In the genomic region with DNA sequence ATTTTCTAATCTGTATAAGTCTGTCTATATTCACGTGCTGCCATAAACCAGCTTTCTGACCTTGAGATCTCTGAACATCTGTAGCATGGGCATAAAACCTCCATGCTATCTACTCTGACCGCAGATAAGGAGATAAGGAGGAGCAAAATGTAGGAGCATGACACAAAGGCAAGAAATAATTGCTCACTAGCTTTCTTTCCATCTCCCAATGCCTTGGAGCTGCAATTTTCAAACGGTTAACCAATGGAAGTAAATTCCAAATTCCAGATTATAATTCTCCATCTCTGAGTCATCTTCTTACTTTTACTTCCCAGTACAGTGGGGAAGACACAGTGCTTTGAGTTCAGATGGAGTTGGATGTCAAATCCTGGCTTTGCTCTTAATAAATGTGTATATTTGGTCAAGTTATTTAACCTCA, we compare ENCODE assay signal across 1 cellular context.
TF ChIP-seq lines count a peak whose summit lies in the region.

No MANE protein-coding gene starts in this region.

TF ChIP-seq in K562, 482 proteins besides CTCF, POLR2A, EP300 and RAD21 (continued from another document and continues in another):
- TF ChIP-seq, protein P1, sequence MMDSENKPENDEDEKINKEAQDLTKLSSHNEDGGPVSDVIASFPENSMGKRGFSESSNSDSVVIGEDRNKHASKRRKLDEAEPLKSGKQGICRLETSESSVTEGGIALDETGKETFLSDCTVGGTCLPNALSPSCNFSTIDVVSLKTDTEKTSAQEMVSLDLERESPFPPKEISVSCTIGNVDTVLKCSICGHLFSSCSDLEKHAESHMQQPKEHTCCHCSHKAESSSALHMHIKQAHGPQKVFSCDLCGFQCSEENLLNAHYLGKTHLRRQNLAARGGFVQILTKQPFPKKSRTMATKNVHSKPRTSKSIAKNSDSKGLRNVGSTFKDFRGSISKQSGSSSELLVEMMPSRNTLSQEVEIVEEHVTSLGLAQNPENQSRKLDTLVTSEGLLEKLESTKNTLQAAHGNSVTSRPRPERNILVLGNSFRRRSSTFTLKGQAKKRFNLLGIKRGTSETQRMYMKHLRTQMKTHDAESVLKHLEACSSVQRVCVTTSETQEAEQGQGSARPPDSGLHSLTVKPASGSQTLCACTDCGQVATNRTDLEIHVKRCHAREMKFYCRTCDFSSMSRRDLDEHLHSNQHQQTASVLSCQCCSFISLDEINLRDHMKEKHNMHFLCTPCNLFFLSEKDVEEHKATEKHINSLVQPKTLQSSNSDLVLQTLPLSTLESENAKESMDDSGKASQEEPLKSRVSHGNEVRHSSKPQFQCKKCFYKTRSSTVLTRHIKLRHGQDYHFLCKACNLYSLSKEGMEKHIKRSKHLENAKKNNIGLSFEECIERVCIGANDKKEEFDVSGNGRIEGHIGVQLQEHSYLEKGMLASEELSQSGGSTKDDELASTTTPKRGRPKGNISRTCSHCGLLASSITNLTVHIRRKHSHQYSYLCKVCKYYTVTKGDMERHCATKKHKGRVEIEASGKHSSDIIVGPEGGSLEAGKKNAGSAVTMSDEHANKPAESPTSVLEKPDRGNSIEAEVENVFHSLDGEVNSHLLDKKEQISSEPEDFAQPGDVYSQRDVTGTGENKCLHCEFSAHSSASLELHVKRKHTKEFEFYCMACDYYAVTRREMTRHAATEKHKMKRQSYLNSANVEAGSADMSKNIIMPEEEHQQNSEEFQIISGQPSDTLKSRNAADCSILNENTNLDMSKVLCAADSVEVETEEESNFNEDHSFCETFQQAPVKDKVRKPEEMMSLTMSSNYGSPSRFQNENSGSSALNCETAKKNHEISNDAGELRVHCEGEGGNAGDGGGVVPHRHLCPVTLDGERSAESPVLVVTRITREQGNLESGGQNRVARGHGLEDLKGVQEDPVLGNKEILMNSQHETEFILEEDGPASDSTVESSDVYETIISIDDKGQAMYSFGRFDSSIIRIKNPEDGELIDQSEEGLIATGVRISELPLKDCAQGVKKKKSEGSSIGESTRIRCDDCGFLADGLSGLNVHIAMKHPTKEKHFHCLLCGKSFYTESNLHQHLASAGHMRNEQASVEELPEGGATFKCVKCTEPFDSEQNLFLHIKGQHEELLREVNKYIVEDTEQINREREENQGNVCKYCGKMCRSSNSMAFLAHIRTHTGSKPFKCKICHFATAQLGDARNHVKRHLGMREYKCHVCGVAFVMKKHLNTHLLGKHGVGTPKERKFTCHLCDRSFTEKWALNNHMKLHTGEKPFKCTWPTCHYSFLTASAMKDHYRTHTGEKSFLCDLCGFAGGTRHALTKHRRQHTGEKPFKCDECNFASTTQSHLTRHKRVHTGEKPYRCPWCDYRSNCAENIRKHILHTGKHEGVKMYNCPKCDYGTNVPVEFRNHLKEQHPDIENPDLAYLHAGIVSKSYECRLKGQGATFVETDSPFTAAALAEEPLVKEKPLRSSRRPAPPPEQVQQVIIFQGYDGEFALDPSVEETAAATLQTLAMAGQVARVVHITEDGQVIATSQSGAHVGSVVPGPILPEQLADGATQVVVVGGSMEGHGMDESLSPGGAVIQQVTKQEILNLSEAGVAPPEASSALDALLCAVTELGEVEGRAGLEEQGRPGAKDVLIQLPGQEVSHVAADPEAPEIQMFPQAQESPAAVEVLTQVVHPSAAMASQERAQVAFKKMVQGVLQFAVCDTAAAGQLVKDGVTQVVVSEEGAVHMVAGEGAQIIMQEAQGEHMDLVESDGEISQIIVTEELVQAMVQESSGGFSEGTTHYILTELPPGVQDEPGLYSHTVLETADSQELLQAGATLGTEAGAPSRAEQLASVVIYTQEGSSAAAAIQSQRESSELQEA (IDR thresholded peaks at IDR 0.05; ENCODE audit: low read depth): no peak
- peak; percentile 72 for TF ChIP-seq ADNP (tag; IDR thresholded peaks at IDR 0.05)
- TF ChIP-seq, protein P2, sequence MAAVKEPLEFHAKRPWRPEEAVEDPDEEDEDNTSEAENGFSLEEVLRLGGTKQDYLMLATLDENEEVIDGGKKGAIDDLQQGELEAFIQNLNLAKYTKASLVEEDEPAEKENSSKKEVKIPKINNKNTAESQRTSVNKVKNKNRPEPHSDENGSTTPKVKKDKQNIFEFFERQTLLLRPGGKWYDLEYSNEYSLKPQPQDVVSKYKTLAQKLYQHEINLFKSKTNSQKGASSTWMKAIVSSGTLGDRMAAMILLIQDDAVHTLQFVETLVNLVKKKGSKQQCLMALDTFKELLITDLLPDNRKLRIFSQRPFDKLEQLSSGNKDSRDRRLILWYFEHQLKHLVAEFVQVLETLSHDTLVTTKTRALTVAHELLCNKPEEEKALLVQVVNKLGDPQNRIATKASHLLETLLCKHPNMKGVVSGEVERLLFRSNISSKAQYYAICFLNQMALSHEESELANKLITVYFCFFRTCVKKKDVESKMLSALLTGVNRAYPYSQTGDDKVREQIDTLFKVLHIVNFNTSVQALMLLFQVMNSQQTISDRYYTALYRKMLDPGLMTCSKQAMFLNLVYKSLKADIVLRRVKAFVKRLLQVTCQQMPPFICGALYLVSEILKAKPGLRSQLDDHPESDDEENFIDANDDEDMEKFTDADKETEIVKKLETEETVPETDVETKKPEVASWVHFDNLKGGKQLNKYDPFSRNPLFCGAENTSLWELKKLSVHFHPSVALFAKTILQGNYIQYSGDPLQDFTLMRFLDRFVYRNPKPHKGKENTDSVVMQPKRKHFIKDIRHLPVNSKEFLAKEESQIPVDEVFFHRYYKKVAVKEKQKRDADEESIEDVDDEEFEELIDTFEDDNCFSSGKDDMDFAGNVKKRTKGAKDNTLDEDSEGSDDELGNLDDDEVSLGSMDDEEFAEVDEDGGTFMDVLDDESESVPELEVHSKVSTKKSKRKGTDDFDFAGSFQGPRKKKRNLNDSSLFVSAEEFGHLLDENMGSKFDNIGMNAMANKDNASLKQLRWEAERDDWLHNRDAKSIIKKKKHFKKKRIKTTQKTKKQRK (IDR thresholded peaks at IDR 0.05; ENCODE audit: borderline replicate concordance, low read depth, low read length): no peak
- no peak for TF ChIP-seq PHF8 (IDR thresholded peaks at IDR 0.05; ENCODE audit: borderline replicate concordance, low read length)
- TF ChIP-seq PYGO2 (tag; IDR thresholded peaks at IDR 0.05): no peak
- peak; percentile 13 for TF ChIP-seq POLR2B (IDR thresholded peaks at IDR 0.05; ENCODE audit: low read depth, partially characterized antibody)
- no peak for TF ChIP-seq TOE1 (IDR thresholded peaks at IDR 0.05; ENCODE audit: borderline replicate concordance)
- no peak for TF ChIP-seq TOE1 (CRISPR knock-in tag; IDR thresholded peaks at IDR 0.05; ENCODE audit: borderline replicate concordance, low read depth)
- TF ChIP-seq STAT5B (CRISPR knock-in tag; IDR thresholded peaks at IDR 0.05): no peak
- TF ChIP-seq, protein P3, sequence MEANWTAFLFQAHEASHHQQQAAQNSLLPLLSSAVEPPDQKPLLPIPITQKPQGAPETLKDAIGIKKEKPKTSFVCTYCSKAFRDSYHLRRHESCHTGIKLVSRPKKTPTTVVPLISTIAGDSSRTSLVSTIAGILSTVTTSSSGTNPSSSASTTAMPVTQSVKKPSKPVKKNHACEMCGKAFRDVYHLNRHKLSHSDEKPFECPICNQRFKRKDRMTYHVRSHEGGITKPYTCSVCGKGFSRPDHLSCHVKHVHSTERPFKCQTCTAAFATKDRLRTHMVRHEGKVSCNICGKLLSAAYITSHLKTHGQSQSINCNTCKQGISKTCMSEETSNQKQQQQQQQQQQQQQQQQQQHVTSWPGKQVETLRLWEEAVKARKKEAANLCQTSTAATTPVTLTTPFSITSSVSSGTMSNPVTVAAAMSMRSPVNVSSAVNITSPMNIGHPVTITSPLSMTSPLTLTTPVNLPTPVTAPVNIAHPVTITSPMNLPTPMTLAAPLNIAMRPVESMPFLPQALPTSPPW (CRISPR knock-in tag; IDR thresholded peaks at IDR 0.05): no peak
- no peak for TF ChIP-seq CHD4 (IDR thresholded peaks at IDR 0.05; ENCODE audit: insufficient read depth, insufficient replicate concordance, low read depth, low read length, poor library complexity, severe bottlenecking)
- TF ChIP-seq, protein P4, sequence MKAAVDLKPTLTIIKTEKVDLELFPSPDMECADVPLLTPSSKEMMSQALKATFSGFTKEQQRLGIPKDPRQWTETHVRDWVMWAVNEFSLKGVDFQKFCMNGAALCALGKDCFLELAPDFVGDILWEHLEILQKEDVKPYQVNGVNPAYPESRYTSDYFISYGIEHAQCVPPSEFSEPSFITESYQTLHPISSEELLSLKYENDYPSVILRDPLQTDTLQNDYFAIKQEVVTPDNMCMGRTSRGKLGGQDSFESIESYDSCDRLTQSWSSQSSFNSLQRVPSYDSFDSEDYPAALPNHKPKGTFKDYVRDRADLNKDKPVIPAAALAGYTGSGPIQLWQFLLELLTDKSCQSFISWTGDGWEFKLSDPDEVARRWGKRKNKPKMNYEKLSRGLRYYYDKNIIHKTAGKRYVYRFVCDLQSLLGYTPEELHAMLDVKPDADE (conservative IDR thresholded peaks at IDR 0.05; ENCODE audit: control insufficient read depth, low read depth, low read length): no peak
- TF ChIP-seq HDGF (IDR thresholded peaks at IDR 0.05): no peak
- TF ChIP-seq, protein P5, sequence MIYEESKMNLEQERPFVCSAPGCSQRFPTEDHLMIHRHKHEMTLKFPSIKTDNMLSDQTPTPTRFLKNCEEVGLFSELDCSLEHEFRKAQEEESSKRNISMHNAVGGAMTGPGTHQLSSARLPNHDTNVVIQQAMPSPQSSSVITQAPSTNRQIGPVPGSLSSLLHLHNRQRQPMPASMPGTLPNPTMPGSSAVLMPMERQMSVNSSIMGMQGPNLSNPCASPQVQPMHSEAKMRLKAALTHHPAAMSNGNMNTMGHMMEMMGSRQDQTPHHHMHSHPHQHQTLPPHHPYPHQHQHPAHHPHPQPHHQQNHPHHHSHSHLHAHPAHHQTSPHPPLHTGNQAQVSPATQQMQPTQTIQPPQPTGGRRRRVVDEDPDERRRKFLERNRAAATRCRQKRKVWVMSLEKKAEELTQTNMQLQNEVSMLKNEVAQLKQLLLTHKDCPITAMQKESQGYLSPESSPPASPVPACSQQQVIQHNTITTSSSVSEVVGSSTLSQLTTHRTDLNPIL (CRISPR knock-in tag; IDR thresholded peaks at IDR 0.05): no peak
- no peak for TF ChIP-seq ZNF197 (CRISPR knock-in tag; IDR thresholded peaks at IDR 0.05; ENCODE audit: low read depth)
- TF ChIP-seq, protein P6, sequence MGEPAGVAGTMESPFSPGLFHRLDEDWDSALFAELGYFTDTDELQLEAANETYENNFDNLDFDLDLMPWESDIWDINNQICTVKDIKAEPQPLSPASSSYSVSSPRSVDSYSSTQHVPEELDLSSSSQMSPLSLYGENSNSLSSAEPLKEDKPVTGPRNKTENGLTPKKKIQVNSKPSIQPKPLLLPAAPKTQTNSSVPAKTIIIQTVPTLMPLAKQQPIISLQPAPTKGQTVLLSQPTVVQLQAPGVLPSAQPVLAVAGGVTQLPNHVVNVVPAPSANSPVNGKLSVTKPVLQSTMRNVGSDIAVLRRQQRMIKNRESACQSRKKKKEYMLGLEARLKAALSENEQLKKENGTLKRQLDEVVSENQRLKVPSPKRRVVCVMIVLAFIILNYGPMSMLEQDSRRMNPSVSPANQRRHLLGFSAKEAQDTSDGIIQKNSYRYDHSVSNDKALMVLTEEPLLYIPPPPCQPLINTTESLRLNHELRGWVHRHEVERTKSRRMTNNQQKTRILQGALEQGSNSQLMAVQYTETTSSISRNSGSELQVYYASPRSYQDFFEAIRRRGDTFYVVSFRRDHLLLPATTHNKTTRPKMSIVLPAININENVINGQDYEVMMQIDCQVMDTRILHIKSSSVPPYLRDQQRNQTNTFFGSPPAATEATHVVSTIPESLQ (CRISPR knock-in tag; IDR thresholded peaks at IDR 0.05): no peak
- no peak for TF ChIP-seq DMBX1 (CRISPR knock-in tag; IDR thresholded peaks at IDR 0.05; ENCODE audit: borderline replicate concordance)
- TF ChIP-seq MXI1 (IDR thresholded peaks at IDR 0.05; ENCODE audit: low read depth, low read length): no peak
- TF ChIP-seq ZKSCAN8 (CRISPR knock-in tag; IDR thresholded peaks at IDR 0.05): no peak
- TF ChIP-seq NFATC3 (IDR thresholded peaks at IDR 0.05): no peak
- TF ChIP-seq GATAD2A (IDR thresholded peaks at IDR 0.05): no peak
- TF ChIP-seq, protein P7, sequence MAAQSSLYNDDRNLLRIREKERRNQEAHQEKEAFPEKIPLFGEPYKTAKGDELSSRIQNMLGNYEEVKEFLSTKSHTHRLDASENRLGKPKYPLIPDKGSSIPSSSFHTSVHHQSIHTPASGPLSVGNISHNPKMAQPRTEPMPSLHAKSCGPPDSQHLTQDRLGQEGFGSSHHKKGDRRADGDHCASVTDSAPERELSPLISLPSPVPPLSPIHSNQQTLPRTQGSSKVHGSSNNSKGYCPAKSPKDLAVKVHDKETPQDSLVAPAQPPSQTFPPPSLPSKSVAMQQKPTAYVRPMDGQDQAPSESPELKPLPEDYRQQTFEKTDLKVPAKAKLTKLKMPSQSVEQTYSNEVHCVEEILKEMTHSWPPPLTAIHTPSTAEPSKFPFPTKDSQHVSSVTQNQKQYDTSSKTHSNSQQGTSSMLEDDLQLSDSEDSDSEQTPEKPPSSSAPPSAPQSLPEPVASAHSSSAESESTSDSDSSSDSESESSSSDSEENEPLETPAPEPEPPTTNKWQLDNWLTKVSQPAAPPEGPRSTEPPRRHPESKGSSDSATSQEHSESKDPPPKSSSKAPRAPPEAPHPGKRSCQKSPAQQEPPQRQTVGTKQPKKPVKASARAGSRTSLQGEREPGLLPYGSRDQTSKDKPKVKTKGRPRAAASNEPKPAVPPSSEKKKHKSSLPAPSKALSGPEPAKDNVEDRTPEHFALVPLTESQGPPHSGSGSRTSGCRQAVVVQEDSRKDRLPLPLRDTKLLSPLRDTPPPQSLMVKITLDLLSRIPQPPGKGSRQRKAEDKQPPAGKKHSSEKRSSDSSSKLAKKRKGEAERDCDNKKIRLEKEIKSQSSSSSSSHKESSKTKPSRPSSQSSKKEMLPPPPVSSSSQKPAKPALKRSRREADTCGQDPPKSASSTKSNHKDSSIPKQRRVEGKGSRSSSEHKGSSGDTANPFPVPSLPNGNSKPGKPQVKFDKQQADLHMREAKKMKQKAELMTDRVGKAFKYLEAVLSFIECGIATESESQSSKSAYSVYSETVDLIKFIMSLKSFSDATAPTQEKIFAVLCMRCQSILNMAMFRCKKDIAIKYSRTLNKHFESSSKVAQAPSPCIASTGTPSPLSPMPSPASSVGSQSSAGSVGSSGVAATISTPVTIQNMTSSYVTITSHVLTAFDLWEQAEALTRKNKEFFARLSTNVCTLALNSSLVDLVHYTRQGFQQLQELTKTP (IDR thresholded peaks at IDR 0.05; ENCODE audit: low read depth in 1 of 2, partially characterized antibody in 2 of 2): no peak
- TF ChIP-seq L3MBTL2 (IDR thresholded peaks at IDR 0.05): no peak
- no peak for TF ChIP-seq ZNF696 (CRISPR knock-in tag; conservative IDR thresholded peaks at IDR 0.05)
- 0 out of 2 replicates have a peak, but pooled peaks have one; percentile 14 for TF ChIP-seq SMARCA4 (IDR thresholded peaks at IDR 0.05)
- peak; percentile 39; the same call in 1 of the 2 replicates for TF ChIP-seq SMARCE1 (IDR thresholded peaks at IDR 0.05)
- no peak for TF ChIP-seq RBM22 (IDR thresholded peaks at IDR 0.05; ENCODE audit: low read depth, low read length, poor library complexity, severe bottlenecking)
- TF ChIP-seq ZNF778 (CRISPR knock-in tag; IDR thresholded peaks at IDR 0.05): no peak
